ENCODE assay signal across 1 cellular context in the genomic region with DNA sequence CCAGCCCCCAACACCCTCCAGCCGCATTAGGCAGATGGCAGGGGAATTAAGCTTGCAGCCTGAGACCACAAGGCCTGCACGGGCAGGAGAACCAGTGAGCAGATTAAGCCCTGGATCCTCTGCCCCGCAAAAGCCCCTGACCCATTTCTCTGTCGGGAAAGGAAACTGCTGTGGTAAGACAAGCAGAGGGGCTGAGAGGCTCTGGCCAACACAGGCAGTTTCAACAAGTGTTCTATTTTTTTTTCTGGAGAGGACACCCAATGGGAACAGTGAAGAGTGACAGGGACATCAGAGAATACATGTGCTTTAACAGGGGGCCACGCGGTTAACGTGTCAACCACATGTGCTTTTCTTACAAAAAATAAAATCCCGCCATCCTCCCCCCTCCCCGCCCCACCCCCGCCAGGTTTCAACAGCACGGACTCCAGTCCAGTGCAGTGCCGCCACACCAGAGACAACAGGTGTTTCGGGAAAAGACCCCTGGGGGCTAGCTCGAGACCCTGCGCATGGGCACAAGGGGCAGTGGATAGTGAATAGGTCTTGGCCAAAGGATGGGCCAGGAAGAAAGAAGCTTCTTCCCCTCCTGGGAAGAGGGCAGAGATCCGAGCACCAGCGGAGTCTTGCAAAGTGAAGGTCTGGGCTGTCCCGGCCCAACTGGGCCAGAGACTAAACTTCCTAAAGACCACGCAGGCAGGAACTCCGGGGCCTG.
TF ChIP-seq lines count a peak whose summit lies in the region.

No MANE protein-coding gene starts in this region.

TF ChIP-seq in IMR-90, 13 proteins besides CTCF, POLR2A, EP300 and RAD21:
- TF ChIP-seq USF2 (IDR thresholded peaks at IDR 0.05; ENCODE audit: low read depth, low read length) (no peak), RFX5 (IDR thresholded peaks at IDR 0.05; ENCODE audit: low read depth, low read length) (no peak), CEBPB (IDR thresholded peaks at IDR 0.05; ENCODE audit: low read depth, low read length) (no peak), MAFK (IDR thresholded peaks at IDR 0.05; ENCODE audit: low read depth, low read length) (no peak), ELK1 (IDR thresholded peaks at IDR 0.05; ENCODE audit: borderline replicate concordance, low read depth, low read length) (no peak), NFE2L2 (IDR thresholded peaks at IDR 0.05; ENCODE audit: low read depth, low read length) (no peak)
